In genomic region chr19:13850910-13851753, GRCh38 we compare ENCODE assay signal across 8 cellular contexts. TPM values are rescaled to one million over a fixed set of nuclear protein-coding genes. Genes with fewer than 3 reads are reported as not detected.
DNase-seq lines count a peak whose midpoint lies in the region; ATAC-seq and TF ChIP-seq lines count a peak whose summit lies in the region.

No MANE protein-coding gene starts in this region.

- H3K27me3 ChIP-seq in PC-3 (ENCODE audit: low read length) (no peaks in the 10 kb centered on the region), gastroesophageal sphincter (no peaks in the 10 kb centered on the region)

- TF ChIP-seq POLR2A in gastroesophageal sphincter (IDR thresholded peaks at IDR 0.05), result peak in 1 of 2 donors; percentile 22

- H3K36me3 ChIP-seq in PC-3 (ENCODE audit: low read depth, low read length) (no peaks in the 10 kb centered on the region), gastroesophageal sphincter (no peaks in the 10 kb centered on the region)

- H4K20me1 ChIP-seq in PC-3 (ENCODE audit: low read length), result no peaks in the 10 kb centered on the region

- H3K4me1 ChIP-seq in PC-3 (ENCODE audit: insufficient read depth, low read length), result peaks cover 74% of the 10 kb centered on the region
- peaks cover 0 to 77% (median 27%) of the 10 kb centered on the region in 3 donors for H3K4me1 ChIP-seq in gastroesophageal sphincter

- peak overlapping the region; percentile 97 for H3K27ac ChIP-seq in PC-3 (ENCODE audit: low read length)
- H3K27ac ChIP-seq in gastroesophageal sphincter, result peak overlapping the region; percentile 97 to 100 (median 100)

- DNase-seq in Caki2 (ENCODE audit: low read depth), result peak; percentile 99
- DNase-seq in PC-3, result peak; percentile 99
- peak; percentile 51 for DNase-seq in occipital lobe (lab: John Stamatoyannopoulos, UW)
- no peak for DNase-seq in 8988T

- peak overlapping the region; percentile 48 for H2AFZ ChIP-seq in PC-3 (ENCODE audit: low read length)

- BruUV-seq in PC-3 (replicated peaks; lab: Mats Ljungman, UMichigan), result TSS peak; percentile 77

- H3F3A ChIP-seq in PC-3 (ENCODE audit: low read length, unreplicated experiment), result peaks cover 10% of the 10 kb centered on the region

- POLR2A ChIA-PET in PC-3 (lab: Charles Lee; ENCODE audit: unreplicated experiment), result interaction anchor here (0.5 to 1.3 kb wide), 4 partner anchors 11 to 697 kb away, joined by 3 to 5 read pairs (median 4); partner anchors contain the start of gene ZSWIM4

- H3K9me2 ChIP-seq in PC-3 (replicated peaks; ENCODE audit: low read length), result no peaks in the 10 kb centered on the region

- peak overlapping the region; percentile 82 for H3K27ac Mint-ChIP-seq in activated naive CD8-positive, alpha-beta T cell

- H3K79me2 ChIP-seq in PC-3 (ENCODE audit: low read length), result peaks cover 23% of the 10 kb centered on the region

- H3K27me3 Mint-ChIP-seq in activated naive CD8-positive, alpha-beta T cell, result no peaks in the 10 kb centered on the region

- no peaks in the 10 kb centered on the region for H3K9me3 Mint-ChIP-seq in activated naive CD8-positive, alpha-beta T cell (ENCODE audit: low read depth)

- 0 to 4% methylated on average over 7 to 10 of the region's 26 CpGs for WGBS in gastroesophageal sphincter (ENCODE audit: low coverage in 1 of 2), 2 donors

- H3K36me3 Mint-ChIP-seq in activated naive CD8-positive, alpha-beta T cell, result no peaks in the 10 kb centered on the region

- CTCF ChIA-PET in PC-3 (lab: Charles Lee), result interaction anchor here (1.0 kb wide), 1 partner anchor 11 kb away, joined by 13 read pairs; no protein-coding TSS in a partner anchor

- TF ChIP-seq EP300 in gastroesophageal sphincter (IDR thresholded peaks at IDR 0.05), result no peak

- H3K4me3 ChIP-seq in PC-3 (ENCODE audit: low read length), result peak overlapping the region; percentile 60
- peak overlapping the region; percentile 4 to 50 for H3K4me3 ChIP-seq in gastroesophageal sphincter

- H3K4me2 ChIP-seq in PC-3 (ENCODE audit: low read length), result peak overlapping the region; percentile 79

- peak overlapping the region; percentile 92 for H3K9ac ChIP-seq in PC-3 (ENCODE audit: low read length)

- no peak for TF ChIP-seq CTCF in PC-3 (conservative IDR thresholded peaks at IDR 0.05; ENCODE audit: low read depth, low read length)
- TF ChIP-seq CTCF in gastroesophageal sphincter (IDR thresholded peaks at IDR 0.05), result no peak

- peaks cover 37% of the 10 kb centered on the region for H3K4me1 Mint-ChIP-seq in activated naive CD8-positive, alpha-beta T cell (ENCODE audit: low read depth)

- ATAC-seq in PC-3, result peak; percentile 57
- peak; percentile 72 for ATAC-seq in gastroesophageal sphincter
- no peak for ATAC-seq in GM19455 (IDR thresholded peaks at IDR 0.05; ENCODE audit: unreplicated experiment)
- no peak for ATAC-seq in GM19023 (IDR thresholded peaks at IDR 0.05; ENCODE audit: unreplicated experiment)

- no peaks in the 10 kb centered on the region for H3K9me3 ChIP-seq in PC-3 (ENCODE audit: low read length)
- H3K9me3 ChIP-seq in gastroesophageal sphincter, result no peaks in the 10 kb centered on the region

- in situ Hi-C loops in Caki2 (cut with HindIII; ENCODE audit: low pct_unique_long_range_greater_than_20kb, low sequenced_read_pairs), result no loop called here

- intact Hi-C loops in PC-3 (cut with micrococcal nuclease), result loop anchor here (1.0 to 2.0 kb wide), 2 partner anchors 11 to 14 kb away; no protein-coding TSS in a partner anchor

- peak overlapping the region; percentile 77 for H3K4me3 Mint-ChIP-seq in activated naive CD8-positive, alpha-beta T cell

RNA-seq across cellular contexts. Expression of gene NANOS3, which starts 25.8 kb away (rescaled TPM):
- total RNA-seq in Caki2 (2014; rRNA removed; shearing (Covaris generic); ENCODE audit: low replicate concordance), result not detected in 2 replicates
- total RNA-seq in PC-3 (2014; rRNA removed) (1.7 TPM in 1 of 2 replicates, not detected in the other), gastroesophageal sphincter (1 to 10 TPM in 2 of 4 donors, not detected in 2; 1.1 to 5.0 TPM), occipital lobe (5.6 TPM)

RNA-seq across cellular contexts. Expression of gene BRME1, which starts 54.8 kb away (rescaled TPM):
- 5.5 and 12.7 TPM in 2 replicates for total RNA-seq in Caki2 (2014; rRNA removed; shearing (Covaris generic); ENCODE audit: low replicate concordance)
- total RNA-seq in PC-3 (2014; rRNA removed), result 5.4 and 6.0 TPM in 2 replicates
- 1 to 10 TPM in 3 of 4 donors, not detected in 1; 1.9 to 2.4 (median 2.2) TPM for total RNA-seq in gastroesophageal sphincter
- 11.1 TPM for total RNA-seq in occipital lobe

RNA-seq across cellular contexts. Expression of gene CC2D1A, which starts 54.9 kb away (rescaled TPM):
- 24.1 and 28.2 TPM in 2 replicates for total RNA-seq in Caki2 (2014; rRNA removed; shearing (Covaris generic); ENCODE audit: low replicate concordance)
- 67.7 and 102 TPM in 2 replicates for total RNA-seq in PC-3 (2014; rRNA removed)
- 10 to 100 TPM; 15.6 to 36.8 (median 22.4) TPM for total RNA-seq in gastroesophageal sphincter
- total RNA-seq in occipital lobe, result 8.9 TPM

RNA-seq across cellular contexts. Expression of gene ZSWIM4, which starts 55.9 kb away (rescaled TPM):
- total RNA-seq in Caki2 (2014; rRNA removed; shearing (Covaris generic); ENCODE audit: low replicate concordance), result 6.2 and 6.3 TPM in 2 replicates
- 8.0 and 11.4 TPM in 2 replicates for total RNA-seq in PC-3 (2014; rRNA removed)
- total RNA-seq in gastroesophageal sphincter, result 1 to 10 TPM; 3.9 to 9.2 (median 4.2) TPM
- 11.1 TPM for total RNA-seq in occipital lobe

Comparison
In these comparisons a context has a peak if more than half of its experiments do, and no peak if none do; other contexts are left out.
1. ATAC-seq: peak in PC-3 (single experiment) and gastroesophageal sphincter (single experiment); none in GM19455 (single experiment) and GM19023 (single experiment).